8 cellular contexts compared by ENCODE assay signal in the genomic region with DNA sequence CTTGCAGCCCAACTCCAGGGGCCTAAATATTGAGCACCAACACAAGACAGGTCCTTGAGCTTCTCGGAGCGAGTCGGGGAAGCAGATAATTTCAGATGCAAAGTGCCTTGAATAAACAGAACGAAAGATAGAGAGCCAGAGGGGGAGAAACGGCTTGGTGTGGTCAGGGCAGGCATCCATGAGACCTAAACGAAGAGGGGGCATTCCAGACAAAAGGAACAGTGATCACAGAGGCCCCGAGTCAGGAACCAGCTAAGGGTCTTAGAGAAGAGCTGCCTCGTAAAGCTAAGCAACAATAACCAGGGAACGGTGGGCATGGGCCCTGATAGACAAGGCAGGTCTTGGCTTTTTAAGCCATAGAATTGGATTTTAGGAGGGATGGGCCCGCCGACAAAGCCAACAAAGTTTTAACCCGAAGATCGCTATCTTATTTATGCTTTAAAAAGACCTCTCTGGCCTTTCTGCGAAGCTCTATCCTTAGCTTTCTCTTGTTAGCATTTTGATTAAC. TPM values are rescaled to one million over a fixed set of nuclear protein-coding genes. Genes with fewer than 3 reads are reported as not detected.
A peak's percentile ranks its signal among the peaks of the same experiment; 100 is the strongest.
DNase-seq lines count a peak whose midpoint lies in the region; ATAC-seq, FAIRE-seq and TF ChIP-seq lines count a peak whose summit lies in the region.

No MANE protein-coding gene starts in this region.

- no peak for FAIRE-seq in GM12891 (lab: Jason Lieb, UNC)

- DNase-seq in Karpas-422 (no peak), superior temporal gyrus (ENCODE audit: extremely low spot score) (no peak), GM12891 (ENCODE audit: insufficient read length, low spot score) (no peak), omental fat pad (ENCODE audit: low spot score) (no peak), AG08396 (ENCODE audit: low spot score) (no peak)

- H3K9me2 ChIP-seq in Karpas-422 (replicated peaks; ENCODE audit: insufficient read depth, low read length) = no peaks in the 10 kb centered on the region

- H3K27me3 Mint-ChIP-seq in dendritic cell treated with granulocyte-macrophage colony-stimulating factor and Interleukin-4, amounts not matched to agents 40 ng/mL and 50 ng/mL, for 4 days = no peaks in the 10 kb centered on the region

- no peak for TF ChIP-seq CTCF in neutrophil (IDR thresholded peaks at IDR 0.05)
- no peak for TF ChIP-seq CTCF in omental fat pad (IDR thresholded peaks at IDR 0.05)

- H3K4me1 ChIP-seq in Karpas-422 (ENCODE audit: low read length) (peaks cover 33% of the 10 kb centered on the region), neutrophil (ENCODE audit: control insufficient read depth in 1 of 2, insufficient read depth in 1 of 2, low read depth in 1 of 2, low read length in 1 of 2) (peaks cover 19% of the 10 kb centered on the region in 2 experiments)

- H3K4me1 Mint-ChIP-seq in dendritic cell treated with granulocyte-macrophage colony-stimulating factor and Interleukin-4, amounts not matched to agents 40 ng/mL and 50 ng/mL, for 4 days (ENCODE audit: low read depth) = peaks cover 28% of the 10 kb centered on the region

- H3K27me3 ChIP-seq in Karpas-422 (ENCODE audit: low read length) (no peaks in the 10 kb centered on the region), neutrophil (no peaks in the 10 kb centered on the region)

- no peak overlapping the region for H2AFZ ChIP-seq in Karpas-422 (ENCODE audit: low read length)

- H3K4me3 Mint-ChIP-seq in dendritic cell treated with granulocyte-macrophage colony-stimulating factor and Interleukin-4, amounts not matched to agents 40 ng/mL and 50 ng/mL, for 4 days = peak overlapping the region; percentile 78

- H3K9me3 ChIP-seq in Karpas-422 (ENCODE audit: low read length) (no peaks in the 10 kb centered on the region), neutrophil (no peaks in the 10 kb centered on the region)

- H3K9ac ChIP-seq in Karpas-422 (ENCODE audit: low read length) = 0 out of 2 replicates have a peak overlapping the region, but pooled peaks have one; percentile 16

- H4K20me1 ChIP-seq in Karpas-422 (ENCODE audit: insufficient read depth, low read depth, low read length) = peaks cover 24% of the 10 kb centered on the region

- H3K4me2 ChIP-seq in Karpas-422 (ENCODE audit: low read depth, low read length, poor library complexity, severe bottlenecking) = peak overlapping the region; percentile 68

- H3K36me3 Mint-ChIP-seq in dendritic cell treated with granulocyte-macrophage colony-stimulating factor and Interleukin-4, amounts not matched to agents 40 ng/mL and 50 ng/mL, for 4 days (ENCODE audit: low read depth) = peaks cover 82% of the 10 kb centered on the region

- H3K79me2 ChIP-seq in Karpas-422 (ENCODE audit: low read length) = no peaks in the 10 kb centered on the region

- H3K27ac ChIP-seq in Karpas-422 (ENCODE audit: low read length) (no peak overlapping the region), neutrophil (peak overlapping the region; percentile 51)

- no peak for ATAC-seq in omental fat pad (ENCODE audit: low FRiP score)

- intact Hi-C loops in dendritic cell treated with granulocyte-macrophage colony-stimulating factor and Interleukin-4, amounts not matched to agents 40 ng/mL and 50 ng/mL, for 4 days (cut with micrococcal nuclease) = loop anchor here (10.0 kb wide), 1 partner anchor 250 kb away; a partner anchor contains a TSS

- no peaks in the 10 kb centered on the region for H3K9me3 Mint-ChIP-seq in dendritic cell treated with granulocyte-macrophage colony-stimulating factor and Interleukin-4, amounts not matched to agents 40 ng/mL and 50 ng/mL, for 4 days

- peak overlapping the region; percentile 38; the same call in 1 of the 2 replicates for H3K4me3 ChIP-seq in GM08714 (ENCODE audit: low read length)
- peak overlapping the region; percentile 64 for H3K4me3 ChIP-seq in Karpas-422 (ENCODE audit: low read length)
- H3K4me3 ChIP-seq in neutrophil (ENCODE audit: low read depth in 1 of 2, low read length in 1 of 2) = peak overlapping the region; percentile 80

- H3K36me3 ChIP-seq in Karpas-422 (ENCODE audit: insufficient read depth, low read length) (peaks cover 26% of the 10 kb centered on the region), neutrophil (peaks cover 36% of the 10 kb centered on the region)

- peak overlapping the region; percentile 70 for H3K27ac Mint-ChIP-seq in dendritic cell treated with granulocyte-macrophage colony-stimulating factor and Interleukin-4, amounts not matched to agents 40 ng/mL and 50 ng/mL, for 4 days

- no peak for TF ChIP-seq POLR2A in GM12891 (IDR thresholded peaks at IDR 0.05; ENCODE audit: low read depth, low read length)

TF ChIP-seq in GM12891, 5 proteins besides CTCF, POLR2A, EP300 and RAD21:
- TF ChIP-seq SPI1 (IDR thresholded peaks at IDR 0.05; ENCODE audit: low read depth, low read length) (no peak), POU2F2 (IDR thresholded peaks at IDR 0.05; ENCODE audit: low read depth, low read length) (no peak), POLR2AphosphoS5 (IDR thresholded peaks at IDR 0.05; ENCODE audit: low read depth, low read length) (no peak), TAF1 (IDR thresholded peaks at IDR 0.05; ENCODE audit: low read depth, low read length) (no peak), PAX5 (IDR thresholded peaks at IDR 0.05; ENCODE audit: insufficient read depth, low read length, severe bottlenecking) (no peak)
TF ChIP-seq in GM12891: peak in this region for 0.

RNA-seq across cellular contexts. Expression of a gene that starts 0.4 kb away (rescaled TPM):
- 5.2 and 7.3 TPM in 2 replicates for total RNA-seq in Karpas-422 (2014; rRNA removed; shearing (Covaris generic); ENCODE audit: low replicate concordance)
- 16.9 TPM for polyA plus RNA-seq in GM12891 (2012; ENCODE audit: low read depth, missing spikeins)
- total RNA-seq in omental fat pad = 100 to 1,000 TPM in 2 of 4 donors, 10 to 100 TPM in 2; 57.4 to 147 (median 97.9) TPM

RNA-seq across cellular contexts. Expression of a gene that starts 14.9 kb away (rescaled TPM):
- 19.7 and 28.8 TPM in 2 replicates for total RNA-seq in Karpas-422 (2014; rRNA removed; shearing (Covaris generic); ENCODE audit: low replicate concordance)
- polyA plus RNA-seq in GM12891 (2012; ENCODE audit: low read depth, missing spikeins) = 16.4 TPM
- 10 to 100 TPM; 19.6 to 38.1 (median 21.8) TPM for total RNA-seq in omental fat pad

RNA-seq across cellular contexts. Expression of a gene that starts 38.3 kb away (rescaled TPM):
- 80.8 and 88.3 TPM in 2 replicates for total RNA-seq in Karpas-422 (2014; rRNA removed; shearing (Covaris generic); ENCODE audit: low replicate concordance)
- 32.9 TPM for polyA plus RNA-seq in GM12891 (2012; ENCODE audit: low read depth, missing spikeins)
- 100 to 1,000 TPM in 1 of 4 donors, 10 to 100 TPM in 3; 84.8 to 121 (median 91.7) TPM for total RNA-seq in omental fat pad
